8 cellular contexts compared by ENCODE assay signal in genomic region chr12:121015825-121016766, GRCh38. TPM values are rescaled to one million over a fixed set of nuclear protein-coding genes. Genes with fewer than 3 reads are reported as not detected.
A peak's percentile ranks its signal among the peaks of the same experiment; 100 is the strongest.
DNase-seq lines count a peak whose midpoint lies in the region; ATAC-seq and TF ChIP-seq lines count a peak whose summit lies in the region.

C12orf43 (minus strand) TSS chr12:121016487; CDS start chr12:121016474, 13 bp downstream.

- peak; percentile 94 for DNase-seq in DMS79 (lab: John Stamatoyannopoulos, UW)
- DNase-seq in KG1 (lab: John Stamatoyannopoulos, UW), result peak; percentile 95
- peak; percentile 90 for DNase-seq in activated T-cell treated with anti-CD3 and anti-CD28 coated beads, Interleukin-2, amount 50 U/mL, for 1 hour
- peak; percentile 82 for DNase-seq in stimulated activated CD8-positive, alpha-beta memory T cell treated with anti-CD3 and anti-CD28 coated beads, Interleukin-7, amount 100 ng/mL, for 24 hours (ENCODE audit: low read depth)

- H3K9me3 ChIP-seq in muscle layer of duodenum (ENCODE audit: control insufficient read depth in 1 of 2, low read length in 2 of 2), result no peaks in the 10 kb centered on the region

- peaks cover 3 to 7% of the 10 kb centered on the region in 2 donors for H3K4me1 ChIP-seq in muscle layer of duodenum (ENCODE audit: control insufficient read depth in 1 of 2, insufficient read depth in 2 of 2, low read length in 2 of 2)

- peak; percentile 93 for ATAC-seq in GM21737 (IDR thresholded peaks at IDR 0.05; ENCODE audit: unreplicated experiment)
- ATAC-seq in esophagus mucosa, result peak; percentile 96

- H3K27me3 ChIP-seq in muscle layer of duodenum (ENCODE audit: low read depth, low read length), result no peaks in the 10 kb centered on the region

- peaks cover 8 to 17% of the 10 kb centered on the region in 2 donors for H3K36me3 ChIP-seq in muscle layer of duodenum (ENCODE audit: control insufficient read depth in 1 of 2, insufficient read depth in 2 of 2, low read length in 2 of 2)

- H3K4me3 ChIP-seq in muscle layer of duodenum (ENCODE audit: low read depth in 1 of 2, low read length in 2 of 2), result peak within 1 kb of the TSS; percentile 96 to 99

- H3K27ac ChIP-seq in muscle layer of duodenum (ENCODE audit: low read length), result peak within 1 kb of the TSS; percentile 84

TF ChIP-seq in PFSK-1, 5 proteins besides CTCF, POLR2A, EP300 and RAD21:
- peak; percentile 90 for TF ChIP-seq POLR2AphosphoS5 (IDR thresholded peaks at IDR 0.05; ENCODE audit: low read depth, low read length)
- TF ChIP-seq FOXP2 (optimal IDR thresholded peaks at IDR 0.05; ENCODE audit: borderline replicate concordance, extremely low read depth, extremely low read length, insufficient read depth), result no peak
- TF ChIP-seq SIN3A (IDR thresholded peaks at IDR 0.05; ENCODE audit: borderline replicate concordance, insufficient read depth, low read length), result peak; percentile 72; the same call in 1 of the 2 replicates
- 0 out of 4 replicates have a peak, but pooled peaks of 1 of the 2 experiments have one; percentile 39 for TF ChIP-seq REST (IDR thresholded peaks at IDR 0.05; ENCODE audit: insufficient read depth in 1 of 2, low read depth in 2 of 2, low read length in 2 of 2)
- TF ChIP-seq TAF1 (IDR thresholded peaks at IDR 0.05; ENCODE audit: borderline replicate concordance, insufficient read depth, low read length), result peak; percentile 91

RNA-seq across cellular contexts. Expression of gene C12orf43, which starts in this region (rescaled TPM):
- polyA plus RNA-seq in PFSK-1 (2012; ENCODE audit: insufficient read length, low read depth), result 21.0 TPM
- 7.9 TPM for total RNA-seq in esophagus mucosa

Comparison
In these comparisons a context has a peak if more than half of its experiments do, and no peak if none do; other contexts are left out.
1. Peak in every context shown above with its lines: DNase-seq, ATAC-seq, H3K4me3 ChIP-seq and H3K27ac ChIP-seq.